1 cellular context compared by ENCODE assay signal in genomic region chr20:50012282-50013263, GRCh38.
TF ChIP-seq lines count a peak whose summit lies in the region.

No MANE protein-coding gene starts in this region.

TF ChIP-seq in K562, 482 proteins besides CTCF, POLR2A, EP300 and RAD21 (continued from another document and continues in another):
- no peak for TF ChIP-seq ZNF589 (CRISPR knock-in tag; IDR thresholded peaks at IDR 0.05; ENCODE audit: low read depth)
- TF ChIP-seq SUPT5H (IDR thresholded peaks at IDR 0.05), result no peak
- no peak for TF ChIP-seq SAFB2 (IDR thresholded peaks at IDR 0.05; ENCODE audit: borderline replicate concordance, low read depth, low read length, severe bottlenecking)
- TF ChIP-seq RFX1 (IDR thresholded peaks at IDR 0.05), result no peak
- TF ChIP-seq ZNF398 (CRISPR knock-in tag; IDR thresholded peaks at IDR 0.05), result no peak
- no peak for TF ChIP-seq ZNF655 (CRISPR knock-in tag; IDR thresholded peaks at IDR 0.05)
- peak; percentile 78 for TF ChIP-seq ZFX (CRISPR knock-in tag; IDR thresholded peaks at IDR 0.05)
- TF ChIP-seq ZNF143 (CRISPR knock-in tag; IDR thresholded peaks at IDR 0.05), result no peak
- no peak for TF ChIP-seq MTF1 (CRISPR knock-in tag; IDR thresholded peaks at IDR 0.05; ENCODE audit: borderline replicate concordance)
- no peak for TF ChIP-seq THRB (CRISPR knock-in tag; conservative IDR thresholded peaks at IDR 0.05)
- TF ChIP-seq COPS2 (conservative IDR thresholded peaks at IDR 0.05), result no peak
- TF ChIP-seq TFAM (CRISPR knock-in tag; conservative IDR thresholded peaks at IDR 0.05), result no peak
- no peak; the same call in none of the 2 replicates for TF ChIP-seq ETV5 (CRISPR knock-in tag; IDR thresholded peaks at IDR 0.05; ENCODE audit: low read depth)
- TF ChIP-seq SNRNP70 (optimal IDR thresholded peaks at IDR 0.05; ENCODE audit: low read depth, low read length), result no peak
- peak in 1 of 2 experiments; percentile 66; a peak in 2 of 4 replicates for TF ChIP-seq TRIM24 (IDR thresholded peaks at IDR 0.05)
- no peak for TF ChIP-seq RB1 (IDR thresholded peaks at IDR 0.05; ENCODE audit: low read depth)
- no peak for TF ChIP-seq CGGBP1 (CRISPR knock-in tag; IDR thresholded peaks at IDR 0.05)
- TF ChIP-seq NFE2L1 (tag; IDR thresholded peaks at IDR 0.05; ENCODE audit: borderline replicate concordance, low read depth), result no peak
- peak; percentile 20; the same call in 1 of the 2 replicates for TF ChIP-seq HES1 (IDR thresholded peaks at IDR 0.05; ENCODE audit: low read depth)
- no peak for TF ChIP-seq TRIM25 (IDR thresholded peaks at IDR 0.05; ENCODE audit: borderline replicate concordance)
- no peak for TF ChIP-seq NFYB (IDR thresholded peaks at IDR 0.05; ENCODE audit: extremely low read depth, insufficient read length)
- no peak for TF ChIP-seq YY1 (IDR thresholded peaks at IDR 0.05; ENCODE audit: borderline replicate concordance in 1 of 3, control insufficient read depth in 1 of 3, extremely low read depth in 1 of 3, insufficient read depth in 3 of 3, insufficient read length in 1 of 3, insufficient replicate concordance in 2 of 3, low read depth in 1 of 3, low read length in 2 of 3)
- TF ChIP-seq KLF16 (IDR thresholded peaks at IDR 0.05), result peak; percentile 79
- no peak for TF ChIP-seq FUS (optimal IDR thresholded peaks at IDR 0.05; ENCODE audit: low read depth, low read length)
- TF ChIP-seq ZKSCAN1 (IDR thresholded peaks at IDR 0.05; ENCODE audit: low read depth, low read length), result peak; percentile 99
- TF ChIP-seq KDM4B (IDR thresholded peaks at IDR 0.05; ENCODE audit: borderline replicate concordance in 2 of 2, low read depth in 1 of 2), result no peak
- TF ChIP-seq KDM1A (IDR thresholded peaks at IDR 0.05), result peak in 1 of 2 experiments; percentile 47; a peak in 2 of 4 replicates
- TF ChIP-seq ZNF511 (CRISPR knock-in tag; IDR thresholded peaks at IDR 0.05), result no peak
- TF ChIP-seq HDAC2 (IDR thresholded peaks at IDR 0.05), result peak; percentile 72; the same call in 1 of the 2 replicates
- no peak for TF ChIP-seq SMARCB1 (IDR thresholded peaks at IDR 0.05; ENCODE audit: insufficient read length, low read depth)
- TF ChIP-seq CEBPG (CRISPR knock-in tag; IDR thresholded peaks at IDR 0.05), result no peak
- TF ChIP-seq CEBPG (tag; conservative IDR thresholded peaks at IDR 0.05 in 1 of 2, IDR thresholded peaks at IDR 0.05 in 1 of 2), result no peak
- no peak for TF ChIP-seq SNIP1 (IDR thresholded peaks at IDR 0.05; ENCODE audit: low read depth)
- TF ChIP-seq ZNF766 (CRISPR knock-in tag; conservative IDR thresholded peaks at IDR 0.05), result peak; percentile 71
- TF ChIP-seq STAG1 (CRISPR knock-in tag; IDR thresholded peaks at IDR 0.05; ENCODE audit: borderline replicate concordance), result no peak
- no peak for TF ChIP-seq BRCA1 (IDR thresholded peaks at IDR 0.05)
- no peak for TF ChIP-seq BRCA1 (CRISPR knock-in tag; IDR thresholded peaks at IDR 0.05)
- no peak for TF ChIP-seq ZZZ3 (IDR thresholded peaks at IDR 0.05)
- TF ChIP-seq NFE2 (IDR thresholded peaks at IDR 0.05; ENCODE audit: low read depth), result no peak
- no peak for TF ChIP-seq RFX7 (CRISPR knock-in tag; IDR thresholded peaks at IDR 0.05)
- no peak for TF ChIP-seq PTRF (tag; IDR thresholded peaks at IDR 0.05)
- 0 out of 4 replicates have a peak, but pooled peaks of 1 of the 2 experiments have one; percentile 49 for TF ChIP-seq ZNF639 (CRISPR knock-in tag; conservative IDR thresholded peaks at IDR 0.05 in 1 of 2, IDR thresholded peaks at IDR 0.05 in 1 of 2)
- TF ChIP-seq TEAD2 (tag; IDR thresholded peaks at IDR 0.05), result no peak
- no peak for TF ChIP-seq SPI1 (IDR thresholded peaks at IDR 0.05; ENCODE audit: borderline replicate concordance, low read depth, low read length)
- no peak for TF ChIP-seq RAD51 (IDR thresholded peaks at IDR 0.05; ENCODE audit: borderline replicate concordance, low read depth)
- TF ChIP-seq ZBTB8A (IDR thresholded peaks at IDR 0.05; ENCODE audit: partially characterized antibody), result no peak
- TF ChIP-seq HMBOX1 (IDR thresholded peaks at IDR 0.05), result 0 out of 2 replicates have a peak, but pooled peaks have one; percentile 30
- TF ChIP-seq MCM3 (IDR thresholded peaks at IDR 0.05), result no peak
- no peak for TF ChIP-seq AFF4 (CRISPR knock-in tag; IDR thresholded peaks at IDR 0.05)
- TF ChIP-seq NUFIP1 (IDR thresholded peaks at IDR 0.05; ENCODE audit: partially characterized antibody), result no peak
- no peak for TF ChIP-seq ZMIZ1 (IDR thresholded peaks at IDR 0.05; ENCODE audit: low read depth in 2 of 2, low read length in 2 of 2)
- peak; percentile 32 to 68; a peak in 1 of 4 replicates for TF ChIP-seq HDAC1 (IDR thresholded peaks at IDR 0.05)
- no peak for TF ChIP-seq SMC3 (conservative IDR thresholded peaks at IDR 0.05; ENCODE audit: insufficient read depth, low read depth, low read length)
